In the genomic region with DNA sequence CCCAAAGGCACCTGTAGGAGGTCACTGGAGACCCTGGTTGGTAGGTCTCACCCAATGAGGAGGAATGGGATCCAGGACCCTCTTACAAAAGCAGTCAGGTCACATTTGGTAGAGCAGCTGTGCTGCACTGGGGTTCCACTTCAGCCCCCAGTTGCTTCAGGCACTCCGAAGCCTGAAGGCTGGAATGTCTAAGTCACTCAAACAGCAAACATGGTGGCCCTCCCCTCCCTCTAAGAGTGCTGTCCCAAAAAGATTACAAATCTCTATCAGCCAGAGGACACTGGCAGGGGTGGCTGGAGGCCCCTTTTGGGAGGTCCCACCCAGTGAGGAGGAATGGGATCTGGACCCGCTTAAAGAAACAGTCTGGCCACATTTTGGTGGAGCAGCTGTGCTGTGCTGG, we compare ENCODE assay signal across 29 cellular contexts. TPM values are rescaled to one million over a fixed set of nuclear protein-coding genes. Genes with fewer than 3 reads are reported as not detected.
"Had no signal": no experiment of that assay in that cellular context is flagged by ENCODE, and none has a peak within 500 bp of the region (broad histone marks: within the 10 kb centered on the region; RNA-seq: fewer than 3 reads in every experiment).

No MANE protein-coding gene starts in this region.

- H3K36me3 ChIP-seq: stomach, suprapubic skin, thoracic aorta, thyroid gland, tibial artery, tibial nerve, transverse colon, upper lobe of left lung, upper lobe of right lung, uterus, vagina had no signal

- H3K27ac Mint-ChIP-seq: stimulated activated effector memory CD8-positive, alpha-beta T cell treated with anti-CD3 and anti-CD28 coated beads, Interleukin-12 subunit alpha, Interleukin-12 subunit beta, amount 100 ng/mL, for 72 hours; stimulated activated memory B cell treated with anti-CD40 and anti-IgM and Interleukin-4, amounts not matched to agents 10 μg/mL and 1 μg/mL and 100 μg/mL, for 72 hours; stimulated activated naive B cell treated with anti-CD40 and anti-IgM and Interleukin-4, amounts not matched to agents 10 μg/mL and 1 μg/mL and 100 μg/mL, for 72 hours; stimulated activated naive CD8-positive, alpha-beta T cell treated with anti-CD3 and anti-CD28 coated beads, Interleukin-15, Interleukin-2, amounts not matched to agents 100 ng/mL and 50 ng/mL, for 24 hours; type B pancreatic cell had no signal

- H3K4me3 Mint-ChIP-seq: stimulated activated effector memory CD8-positive, alpha-beta T cell treated with anti-CD3 and anti-CD28 coated beads, Interleukin-12 subunit alpha, Interleukin-12 subunit beta, amount 100 ng/mL, for 72 hours; stimulated activated memory B cell treated with anti-CD40 and anti-IgM and Interleukin-4, amounts not matched to agents 10 μg/mL and 1 μg/mL and 100 μg/mL, for 72 hours; stimulated activated naive B cell treated with anti-CD40 and anti-IgM and Interleukin-4, amounts not matched to agents 10 μg/mL and 1 μg/mL and 100 μg/mL, for 72 hours; stimulated activated naive CD8-positive, alpha-beta T cell treated with anti-CD3 and anti-CD28 coated beads, Interleukin-15, amount 100 ng/mL, for 72 hours; stimulated activated naive CD8-positive, alpha-beta T cell treated with anti-CD3 and anti-CD28 coated beads, Interleukin-15, Interleukin-2, amounts not matched to agents 100 ng/mL and 50 ng/mL, for 24 hours; type B pancreatic cell had no signal

- H3K9me3 Mint-ChIP-seq: stimulated activated effector memory CD8-positive, alpha-beta T cell treated with anti-CD3 and anti-CD28 coated beads, Interleukin-12 subunit alpha, Interleukin-12 subunit beta, amount 100 ng/mL, for 72 hours; stimulated activated memory B cell treated with anti-CD40 and anti-IgM and Interleukin-4, amounts not matched to agents 10 μg/mL and 1 μg/mL and 100 μg/mL, for 72 hours; stimulated activated naive CD8-positive, alpha-beta T cell treated with anti-CD3 and anti-CD28 coated beads, Interleukin-15, amount 100 ng/mL, for 72 hours; stimulated activated naive CD8-positive, alpha-beta T cell treated with anti-CD3 and anti-CD28 coated beads, Interleukin-15, Interleukin-2, amounts not matched to agents 100 ng/mL and 50 ng/mL, for 24 hours; type B pancreatic cell had no signal

- ATAC-seq: stimulated activated effector memory CD8-positive, alpha-beta T cell treated with anti-CD3 and anti-CD28 coated beads, Interleukin-12 subunit alpha, Interleukin-12 subunit beta, amount 100 ng/mL, for 72 hours; stimulated activated memory B cell treated with anti-CD40 and anti-IgM and Interleukin-4, amounts not matched to agents 10 μg/mL and 1 μg/mL and 100 μg/mL, for 72 hours; stimulated activated naive B cell treated with anti-CD40 and anti-IgM and Interleukin-4, amounts not matched to agents 10 μg/mL and 1 μg/mL and 100 μg/mL, for 72 hours; stimulated activated naive CD8-positive, alpha-beta T cell treated with anti-CD3 and anti-CD28 coated beads, Interleukin-15, amount 100 ng/mL, for 72 hours; stimulated activated naive CD8-positive, alpha-beta T cell treated with anti-CD3 and anti-CD28 coated beads, Interleukin-15, Interleukin-2, amounts not matched to agents 100 U/mL and 50 U/mL, for 24 hours; upper lobe of right lung had no signal

- H3K4me3 ChIP-seq: stomach, suprapubic skin, testis, thoracic aorta, thyroid gland, tibial artery, tibial nerve, transverse colon, upper lobe of left lung, upper lobe of right lung, uterus, vagina had no signal

- H3K4me1 Mint-ChIP-seq: stimulated activated effector memory CD8-positive, alpha-beta T cell treated with anti-CD3 and anti-CD28 coated beads, Interleukin-12 subunit alpha, Interleukin-12 subunit beta, amount 100 ng/mL, for 72 hours; stimulated activated memory B cell treated with anti-CD40 and anti-IgM and Interleukin-4, amounts not matched to agents 10 μg/mL and 1 μg/mL and 100 μg/mL, for 72 hours; stimulated activated naive B cell treated with anti-CD40 and anti-IgM and Interleukin-4, amounts not matched to agents 10 μg/mL and 1 μg/mL and 100 μg/mL, for 72 hours; stimulated activated naive CD8-positive, alpha-beta T cell treated with anti-CD3 and anti-CD28 coated beads, Interleukin-15, amount 100 ng/mL, for 72 hours had no signal

- H3K27ac ChIP-seq: stomach, suprapubic skin, testis, thoracic aorta, thyroid gland, tibial artery, tibial nerve, transverse colon, upper lobe of left lung, upper lobe of right lung, uterus, vagina had no signal

- H3K4me1 ChIP-seq: stomach, suprapubic skin, testis, thyroid gland, tibial artery, tibial nerve, transverse colon, upper lobe of left lung, upper lobe of right lung, uterus, vagina had no signal

- H3K9me3 ChIP-seq: stomach, suprapubic skin, testis, thoracic aorta, thyroid gland, tibial artery, tibial nerve, transverse colon, upper lobe of left lung, upper lobe of right lung, uterus, vagina had no signal

- DNase-seq: stimulated activated CD4-positive, alpha-beta T cell treated with anti-CD3 and anti-CD28 coated beads, Interleukin-2, amount 100 ng/mL, for 48 hours; stimulated activated CD4-positive, alpha-beta T cell treated with anti-CD3 and anti-CD28 coated beads, Interleukin-4, amount 100 ng/mL, for 1 hour; stimulated activated CD4-positive, alpha-beta T cell treated with anti-CD3 and anti-CD28 coated beads, Interleukin-4, amount 100 ng/mL, for 24 hours; stimulated activated CD4-positive, alpha-beta T cell treated with anti-CD3 and anti-CD28 coated beads, Interleukin-4, amount 100 ng/mL, for 4 hours; stimulated activated CD8-positive, alpha-beta memory T cell treated with anti-CD3 and anti-CD28 coated beads, Interleukin-4, amount 100 ng/mL, for 48 hours; stimulated activated naive B cell treated with anti-CD40 and anti-IgM and Interleukin-4, amounts not matched to agents 10 μg/mL and 1 μg/mL and 100 μg/mL, for 72 hours; stimulated activated naive CD4-positive, alpha-beta T cell; stimulated activated naive CD4-positive, alpha-beta T cell treated with Interleukin-2 at 50 U/mL for 16 hours; stimulated activated naive CD8-positive, alpha-beta T cell treated with anti-CD3 and anti-CD28 coated beads, Interleukin-15, amount 100 ng/mL, for 72 hours; stimulated activated naive CD8-positive, alpha-beta T cell treated with anti-CD3 and anti-CD28 coated beads, Interleukin-15, Interleukin-2, amounts not matched to agents 100 U/mL and 50 U/mL, for 24 hours; stomach; substantia nigra; testis; thyroid gland; tibial artery; transverse colon; trophoblast cell; upper lobe of left lung; upper lobe of right lung; uterus had no signal

- H3K36me3 Mint-ChIP-seq: stimulated activated effector memory CD8-positive, alpha-beta T cell treated with anti-CD3 and anti-CD28 coated beads, Interleukin-12 subunit alpha, Interleukin-12 subunit beta, amount 100 ng/mL, for 72 hours; stimulated activated memory B cell treated with anti-CD40 and anti-IgM and Interleukin-4, amounts not matched to agents 10 μg/mL and 1 μg/mL and 100 μg/mL, for 72 hours; stimulated activated naive B cell treated with anti-CD40 and anti-IgM and Interleukin-4, amounts not matched to agents 10 μg/mL and 1 μg/mL and 100 μg/mL, for 72 hours; type B pancreatic cell had no signal

- FAIRE-seq: urothelium cell line had no signal

- H3K27me3 ChIP-seq: suprapubic skin, testis, thyroid gland, tibial artery, tibial nerve, transverse colon, upper lobe of left lung, upper lobe of right lung, uterus, vagina had no signal

RNA-seq across cellular contexts. Expression of a gene that starts 17.7 kb away (rescaled TPM):
- total RNA-seq: upper lobe of right lung had no signal
